ENCODE assay signal across 19 cellular contexts in genomic region chr12:1716215-1716862, GRCh38. TPM values are rescaled to one million over a fixed set of nuclear protein-coding genes. Genes with fewer than 3 reads are reported as not detected.
DNase-seq lines count a peak whose midpoint lies in the region; ATAC-seq and TF ChIP-seq lines count a peak whose summit lies in the region.
"Had no signal": no experiment of that assay in that cellular context is flagged by ENCODE, and none has a peak within 500 bp of the region (broad histone marks: within the 10 kb centered on the region; RNA-seq: fewer than 3 reads in every experiment).

No MANE protein-coding gene starts in this region.

- peak; percentile 38; the same call in 1 of the 2 replicates for ATAC-seq in PC-3
- no peak for ATAC-seq in GM21367 (IDR thresholded peaks at IDR 0.05; ENCODE audit: unreplicated experiment)
- ATAC-seq: Panc1, T-cell had no signal

- no peak overlapping the region for H3K9ac ChIP-seq in PC-3 (ENCODE audit: low read length)

- peaks cover 7% of the 10 kb centered on the region; the same call in 1 of the 2 replicates for H3K36me3 ChIP-seq in PC-3 (ENCODE audit: low read depth, low read length)
- H3K36me3 ChIP-seq in testis (ENCODE audit: low read depth, missing control alignments), result no peaks in the 10 kb centered on the region

- H3K36me3 Mint-ChIP-seq in activated naive CD4-positive, alpha-beta T cell treated with anti-CD3 and anti-CD28 coated beads, Interleukin-2, amount 50 U/mL, for 24 hours, result peaks cover 22% of the 10 kb centered on the region
- H3K36me3 Mint-ChIP-seq in immature natural killer cell, result peaks cover 12 to 17% (median 12%) of the 10 kb centered on the region in 3 donors

- CTCF ChIA-PET in PC-3 (lab: Charles Lee), result no interaction called here

- POLR2A ChIA-PET in PC-3 (lab: Charles Lee; ENCODE audit: unreplicated experiment), result no interaction called here

- H3K27me3 ChIP-seq in PC-3 (ENCODE audit: low read length) (no peaks in the 10 kb centered on the region), testis (no peaks in the 10 kb centered on the region)
- H3K27me3 ChIP-seq: hepatocyte had no signal

- H3K27ac Mint-ChIP-seq in activated naive CD4-positive, alpha-beta T cell treated with anti-CD3 and anti-CD28 coated beads, Interleukin-2, amount 50 U/mL, for 24 hours, result no peak overlapping the region
- peak overlapping the region; percentile 59 to 85 (median 76) for H3K27ac Mint-ChIP-seq in immature natural killer cell
- H3K27ac Mint-ChIP-seq: H9, T-cell had no signal

- H3K9me3 Mint-ChIP-seq in activated naive CD4-positive, alpha-beta T cell treated with anti-CD3 and anti-CD28 coated beads, Interleukin-2, amount 50 U/mL, for 24 hours, result no peaks in the 10 kb centered on the region
- peaks cover 0 to 6% (median 0%) of the 10 kb centered on the region in 6 donors for H3K9me3 Mint-ChIP-seq in immature natural killer cell

- no peak overlapping the region for H2AFZ ChIP-seq in PC-3 (ENCODE audit: low read length)
- H2AFZ ChIP-seq: hepatocyte had no signal

- no peaks in the 10 kb centered on the region for H3K9me2 ChIP-seq in PC-3 (replicated peaks; ENCODE audit: low read length)

- no peaks in the 10 kb centered on the region for H3K9me3 ChIP-seq in PC-3 (ENCODE audit: low read length)
- no peaks in the 10 kb centered on the region for H3K9me3 ChIP-seq in testis

- no peaks in the 10 kb centered on the region for H3K27me3 Mint-ChIP-seq in activated naive CD4-positive, alpha-beta T cell treated with anti-CD3 and anti-CD28 coated beads, Interleukin-2, amount 50 U/mL, for 24 hours
- peaks cover 0 to 4% (median 2%) of the 10 kb centered on the region in 3 donors for H3K27me3 Mint-ChIP-seq in immature natural killer cell (ENCODE audit: low read depth in 3 of 3)
- H3K27me3 Mint-ChIP-seq: T-cell had no signal

- no peak overlapping the region for H3K27ac ChIP-seq in PC-3 (ENCODE audit: low read length)
- peak overlapping the region; percentile 22 to 41 for H3K27ac ChIP-seq in testis
- H3K27ac ChIP-seq: hepatocyte had no signal

- no peaks in the 10 kb centered on the region; the same call in 1 of the 2 replicates for H4K20me1 ChIP-seq in PC-3 (ENCODE audit: low read length)

- no peak for DNase-seq in activated naive CD4-positive, alpha-beta T cell treated with Interleukin-2 at 50 U/mL for 16 hours
- no peak for DNase-seq in PC-3
- DNase-seq in immature natural killer cell, result no peak
- DNase-seq in testis, result no peak
- no peak for DNase-seq in LoVo (ENCODE audit: low spot score)
- DNase-seq in T-helper 9 cell, result no peak
- DNase-seq: activated CD4-positive, CD25-positive, alpha-beta regulatory T cell; activated CD8-positive, alpha-beta memory T cell treated with anti-CD3 and anti-CD28 coated beads, Interleukin-2, amount 50 U/mL, for 4 hours; COR-L47; cortex of kidney; H9; NCI-H1930; NCI-H510A treated with DMSO at 0.1 percent for 48 hours; retina had no signal

- H3F3A ChIP-seq in PC-3 (ENCODE audit: low read length, unreplicated experiment), result no peaks in the 10 kb centered on the region

- 63 to 66% methylated on average over 3 of the region's 3 CpGs for WGBS in testis, 2 donors

- TF ChIP-seq CTCF in PC-3 (conservative IDR thresholded peaks at IDR 0.05; ENCODE audit: low read depth, low read length) (no peak), testis (IDR thresholded peaks at IDR 0.05) (no peak)

- H3K4me1 Mint-ChIP-seq in activated naive CD4-positive, alpha-beta T cell treated with anti-CD3 and anti-CD28 coated beads, Interleukin-2, amount 50 U/mL, for 24 hours, result peaks cover 62% of the 10 kb centered on the region
- H3K4me1 Mint-ChIP-seq in immature natural killer cell, result peaks cover 60 to 83% of the 10 kb centered on the region in 2 donors

- H3K4me2 ChIP-seq in PC-3 (ENCODE audit: low read length), result 0 out of 2 replicates have a peak overlapping the region, but pooled peaks have one; percentile 24
- H3K4me2 ChIP-seq: hepatocyte had no signal

- intact Hi-C loops in PC-3 (cut with micrococcal nuclease), result no loop called here
- intact Hi-C loops in testis (cut with DNase I; ENCODE audit: low total_unique reads), result no loop called here

- peaks cover 83% of the 10 kb centered on the region for H3K79me2 ChIP-seq in PC-3 (ENCODE audit: low read length)

- H3K4me3 ChIP-seq in PC-3 (ENCODE audit: low read length) (no peak overlapping the region), testis (no peak overlapping the region)
- H3K4me3 ChIP-seq: hepatocyte had no signal

- H3K4me3 Mint-ChIP-seq in activated naive CD4-positive, alpha-beta T cell treated with anti-CD3 and anti-CD28 coated beads, Interleukin-2, amount 50 U/mL, for 24 hours, result peak overlapping the region; percentile 20
- H3K4me3 Mint-ChIP-seq in immature natural killer cell, result peak overlapping the region in 4 of 5 donors; percentile 18 to 55 (median 36)
- H3K4me3 Mint-ChIP-seq: H9 had no signal

- TF ChIP-seq POLR2A in testis (IDR thresholded peaks at IDR 0.05), result no peak

- H3K4me1 ChIP-seq in PC-3 (ENCODE audit: insufficient read depth, low read length) (peaks cover 12% of the 10 kb centered on the region), testis (peaks cover 27% of the 10 kb centered on the region)

- BruUV-seq in PC-3 (replicated peaks; lab: Mats Ljungman, UMichigan), result no TSS peak

RNA-seq across cellular contexts. Expression of gene ADIPOR2, which starts 25.5 kb away (rescaled TPM):
- 26.5 and 37.2 TPM in 2 replicates for total RNA-seq in PC-3 (2014; rRNA removed)
- 10 to 100 TPM in 1 of 3 donors, 1 to 10 TPM in 2; 4.6 to 11.3 (median 4.7) TPM for polyA plus RNA-seq in immature natural killer cell
- 10 to 100 TPM; 70.6 to 78.3 TPM for total RNA-seq in testis
- 75.1 TPM for polyA plus RNA-seq in testis (ENCODE audit: insufficient read depth, low read depth, low replicate concordance)
